In the genomic region with DNA sequence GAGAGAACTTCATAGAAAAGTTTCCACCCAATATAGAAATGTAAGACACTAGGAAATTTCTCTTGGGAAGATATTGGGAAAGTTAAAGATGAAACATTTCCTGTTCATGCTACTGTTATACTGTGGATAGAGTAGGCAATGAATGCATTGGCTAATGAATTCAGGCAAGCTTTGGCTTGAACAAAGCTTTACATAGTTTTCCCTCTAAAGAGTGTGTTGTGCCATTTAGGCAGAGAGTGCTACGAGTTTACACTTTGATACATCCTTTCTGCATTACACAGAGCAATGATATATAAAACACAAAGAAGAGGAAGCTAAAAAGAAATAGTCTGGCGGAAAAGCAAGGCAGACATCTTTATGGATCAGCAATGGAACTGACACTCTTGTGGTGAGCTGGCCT, we compare ENCODE assay signal across 9 cellular contexts.
"Had no signal": no experiment of that assay in that cellular context is flagged by ENCODE, and none has a peak within 500 bp of the region (broad histone marks: within the 10 kb centered on the region; RNA-seq: fewer than 3 reads in every experiment).

No MANE protein-coding gene starts in this region.

- ATAC-seq: HCT116, K562 had no signal

- H3K9me3 ChIP-seq: HAP-1 had no signal

- H3K36me3 ChIP-seq: HAP-1 had no signal

- H3K4me3 ChIP-seq: GM23248, HAP-1, K562 had no signal

- DNase-seq: GM23248, GOT3, H7, HFFc6, IMR-90 had no signal

- H3K4me1 ChIP-seq: HAP-1 had no signal

- FAIRE-seq: HTR-8/SVneo, K562 had no signal

- H3K9ac ChIP-seq: GM23248 had no signal

- H3K27ac ChIP-seq: GM23248 had no signal
